ENCODE assay signal across 14 cellular contexts in the genomic region with DNA sequence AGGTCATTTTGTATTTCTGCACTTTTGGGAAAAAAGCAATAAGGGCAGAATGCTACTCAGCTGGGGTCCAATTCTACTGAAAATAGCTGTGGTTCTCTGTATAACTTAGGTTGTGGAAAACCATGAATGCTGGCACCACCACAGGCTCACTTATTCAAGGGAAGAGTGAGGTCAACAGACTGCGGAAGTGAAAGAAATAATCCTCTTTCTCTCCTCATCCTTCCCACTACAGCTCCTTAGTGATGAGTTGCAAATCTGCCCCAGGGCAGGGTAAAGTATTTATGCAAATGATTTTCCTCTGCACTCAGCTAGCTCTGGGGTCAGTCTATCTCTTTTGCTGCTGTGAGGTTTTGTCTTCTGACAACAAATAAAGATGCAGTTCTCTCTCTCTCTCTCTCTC.
DNase-seq lines count a peak whose midpoint lies in the region; ATAC-seq and TF ChIP-seq lines count a peak whose summit lies in the region.
"Had no signal": no experiment of that assay in that cellular context is flagged by ENCODE, and none has a peak within 500 bp of the region (broad histone marks: within the 10 kb centered on the region; RNA-seq: fewer than 3 reads in every experiment).

No MANE protein-coding gene starts in this region.

- TF ChIP-seq POLR2A in Peyer's patch (IDR thresholded peaks at IDR 0.05) (no peak), upper lobe of left lung (IDR thresholded peaks at IDR 0.05) (no peak)

- no peak overlapping the region for H3K9ac ChIP-seq in NT2/D1 (ENCODE audit: insufficient read length, low read depth)
- H3K9ac ChIP-seq in PC-3 (ENCODE audit: low read length), result no peak overlapping the region

- H4K20me1 ChIP-seq in PC-3 (ENCODE audit: low read length), result no peaks in the 10 kb centered on the region

- TF ChIP-seq EP300 in upper lobe of left lung (IDR thresholded peaks at IDR 0.05), result no peak

- BruUV-seq in PC-3 (replicated peaks; lab: Mats Ljungman, UMichigan), result no TSS peak

- no peaks in the 10 kb centered on the region for H3K79me2 ChIP-seq in PC-3 (ENCODE audit: low read length)

- H3K9me2 ChIP-seq in PC-3 (replicated peaks; ENCODE audit: low read length), result no peaks in the 10 kb centered on the region

- DNase-seq in EL (peak; percentile 1), NT2/D1 (ENCODE audit: low read depth, low spot score) (peak; percentile 91), PC-3 (no peak), lower lobe of right lung (no peak), Peyer's patch (no peak), upper lobe of left lung (no peak)
- DNase-seq: activated CD8-positive, alpha-beta memory T cell treated with anti-CD3 and anti-CD28 coated beads for 24 hours; activated naive CD4-positive, alpha-beta T cell treated with Interleukin-2 at 50 U/mL for 16 hours; AML-193; cortex of kidney; posterior cingulate gyrus; T1000 had no signal

- 0% methylated on average over 1 of the region's 1 CpG; no CpG with 5 or more reads in 1 of the 2 experiments for WGBS in ectodermal cell, 2 experiments
- no CpG with 5 or more reads among the region's 1 CpG for WGBS in mesodermal cell (ENCODE audit: insufficient coverage in 2 of 2), 2 experiments
- 55 to 59% methylated on average over 1 of the region's 1 CpG for WGBS in upper lobe of left lung, 2 donors

- POLR2A ChIA-PET in PC-3 (lab: Charles Lee; ENCODE audit: unreplicated experiment), result no interaction called here

- ATAC-seq in PC-3, result no peak
- no peak for ATAC-seq in lower lobe of right lung
- no peak for ATAC-seq in upper lobe of left lung (ENCODE audit: low FRiP score in 2 of 2)

- H3K4me1 ChIP-seq in NT2/D1 (ENCODE audit: insufficient read depth, insufficient read length) (no peaks in the 10 kb centered on the region), ectodermal cell (ENCODE audit: control insufficient read depth, insufficient read depth, low read length) (peaks cover 33% of the 10 kb centered on the region), mesodermal cell (ENCODE audit: control insufficient read depth, insufficient read depth, low read length, poor library complexity, severe bottlenecking) (peaks cover 18% of the 10 kb centered on the region), PC-3 (ENCODE audit: insufficient read depth, low read length) (no peaks in the 10 kb centered on the region), lower lobe of right lung (no peaks in the 10 kb centered on the region), Peyer's patch (no peaks in the 10 kb centered on the region), upper lobe of left lung (no peaks in the 10 kb centered on the region)

- no peaks in the 10 kb centered on the region for H3F3A ChIP-seq in PC-3 (ENCODE audit: low read length, unreplicated experiment)

- no peaks in the 10 kb centered on the region for H3K36me3 ChIP-seq in NT2/D1 (ENCODE audit: insufficient read depth, insufficient read length, low read length)
- H3K36me3 ChIP-seq in ectodermal cell (ENCODE audit: control insufficient read depth, insufficient read depth, low read length), result no peaks in the 10 kb centered on the region
- H3K36me3 ChIP-seq in mesodermal cell (ENCODE audit: control insufficient read depth, insufficient read depth, low read length), result no peaks in the 10 kb centered on the region
- no peaks in the 10 kb centered on the region for H3K36me3 ChIP-seq in PC-3 (ENCODE audit: low read depth, low read length)
- no peaks in the 10 kb centered on the region for H3K36me3 ChIP-seq in lower lobe of right lung
- H3K36me3 ChIP-seq in Peyer's patch, result no peaks in the 10 kb centered on the region
- H3K36me3 ChIP-seq in upper lobe of left lung, result no peaks in the 10 kb centered on the region

- H3K9me3 ChIP-seq in NT2/D1 (ENCODE audit: insufficient read depth, low read length), result no peaks in the 10 kb centered on the region; the same call in 1 of the 2 replicates
- no peaks in the 10 kb centered on the region for H3K9me3 ChIP-seq in ectodermal cell (ENCODE audit: control insufficient read depth, low read length)
- no peaks in the 10 kb centered on the region for H3K9me3 ChIP-seq in mesodermal cell (ENCODE audit: control insufficient read depth, low read length)
- no peaks in the 10 kb centered on the region for H3K9me3 ChIP-seq in PC-3 (ENCODE audit: low read length)
- H3K9me3 ChIP-seq in lower lobe of right lung, result no peaks in the 10 kb centered on the region
- H3K9me3 ChIP-seq in Peyer's patch, result no peaks in the 10 kb centered on the region
- no peaks in the 10 kb centered on the region for H3K9me3 ChIP-seq in upper lobe of left lung

- CTCF ChIA-PET in PC-3 (lab: Charles Lee), result no interaction called here

- H2AFZ ChIP-seq in PC-3 (ENCODE audit: low read length), result no peak overlapping the region

- no peak overlapping the region for H3K4me2 ChIP-seq in PC-3 (ENCODE audit: low read length)

- H3K27me3 ChIP-seq in NT2/D1 (ENCODE audit: insufficient read depth, insufficient read length), result no peaks in the 10 kb centered on the region
- H3K27me3 ChIP-seq in ectodermal cell (ENCODE audit: control insufficient read depth, insufficient read depth, low read length, poor library complexity, severe bottlenecking), result no peaks in the 10 kb centered on the region
- H3K27me3 ChIP-seq in PC-3 (ENCODE audit: low read length), result peaks cover 21% of the 10 kb centered on the region
- no peaks in the 10 kb centered on the region for H3K27me3 ChIP-seq in lower lobe of right lung (ENCODE audit: low read depth)
- H3K27me3 ChIP-seq in Peyer's patch, result no peaks in the 10 kb centered on the region
- no peaks in the 10 kb centered on the region for H3K27me3 ChIP-seq in upper lobe of left lung

- H3K27ac ChIP-seq in ectodermal cell (ENCODE audit: insufficient read depth, low read depth, low read length, poor library complexity, severe bottlenecking), result peak overlapping the region; percentile 92
- H3K27ac ChIP-seq in mesodermal cell (ENCODE audit: low read depth, low read length, severe bottlenecking), result peak overlapping the region; percentile 78
- no peak overlapping the region for H3K27ac ChIP-seq in PC-3 (ENCODE audit: low read length)
- H3K27ac ChIP-seq in lower lobe of right lung, result no peak overlapping the region
- no peak overlapping the region for H3K27ac ChIP-seq in Peyer's patch
- no peak overlapping the region for H3K27ac ChIP-seq in upper lobe of left lung

- H3K4me3 ChIP-seq in NT2/D1 (ENCODE audit: insufficient read length, low read depth), result no peak overlapping the region
- no peak overlapping the region for H3K4me3 ChIP-seq in ectodermal cell (ENCODE audit: insufficient read depth, low read depth, low read length)
- H3K4me3 ChIP-seq in mesodermal cell (ENCODE audit: extremely low read depth, insufficient read depth, low read length, poor library complexity, severe bottlenecking), result no peak overlapping the region
- no peak overlapping the region for H3K4me3 ChIP-seq in PC-3 (ENCODE audit: low read length)
- H3K4me3 ChIP-seq in lower lobe of right lung, result no peak overlapping the region
- no peak overlapping the region for H3K4me3 ChIP-seq in Peyer's patch
- H3K4me3 ChIP-seq in upper lobe of left lung, result no peak overlapping the region

- TF ChIP-seq CTCF in PC-3 (conservative IDR thresholded peaks at IDR 0.05; ENCODE audit: low read depth, low read length), result no peak
- TF ChIP-seq CTCF in lower lobe of right lung (IDR thresholded peaks at IDR 0.05), result no peak
- no peak for TF ChIP-seq CTCF in Peyer's patch (IDR thresholded peaks at IDR 0.05)
- no peak for TF ChIP-seq CTCF in upper lobe of left lung (IDR thresholded peaks at IDR 0.05)

- intact Hi-C loops in PC-3 (cut with micrococcal nuclease), result no loop called here
- intact Hi-C loops in lower lobe of right lung (cut with DNase I), result no loop called here

Comparison
In these comparisons a context has a peak if more than half of its experiments do, and no peak if none do; other contexts are left out.
1. DNase-seq: peak in EL (single experiment) and NT2/D1 (single experiment); none in PC-3 (single experiment), lower lobe of right lung (single experiment), Peyer's patch (0 of 3) and upper lobe of left lung (0 of 2).
2. H3K27ac ChIP-seq: peak in ectodermal cell (single experiment) and mesodermal cell (single experiment); none in PC-3 (single experiment), lower lobe of right lung (single experiment), Peyer's patch (0 of 4) and upper lobe of left lung (0 of 4).